In the genomic region with DNA sequence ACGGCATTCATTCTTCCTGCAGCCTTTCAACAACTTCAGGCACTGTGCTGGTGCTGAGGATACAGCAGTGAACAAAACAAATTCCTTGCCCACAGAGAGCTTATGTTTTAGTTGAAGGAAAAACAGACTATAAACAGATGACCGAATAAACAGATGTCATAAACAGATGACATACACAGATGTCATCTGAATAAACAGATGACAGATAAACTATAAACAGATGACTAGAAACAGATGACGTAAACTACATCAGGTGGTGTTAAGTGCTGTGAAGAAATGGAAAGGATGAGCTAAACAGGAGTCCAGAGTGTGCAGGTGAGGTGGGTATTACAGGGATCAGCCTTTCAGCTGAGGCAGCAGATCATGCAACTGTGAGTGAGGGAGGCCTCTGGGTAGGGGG, we compare ENCODE assay signal across 27 cellular contexts.
"Had no signal": no experiment of that assay in that cellular context is flagged by ENCODE, and none has a peak within 500 bp of the region (broad histone marks: within the 10 kb centered on the region; RNA-seq: fewer than 3 reads in every experiment).

No MANE protein-coding gene starts in this region.

- H3K9ac ChIP-seq: KMS-11 had no signal

- H3K4me1 ChIP-seq: ascending aorta, SJCRH30 had no signal

- DNase-seq: activated CD4-positive, alpha-beta T cell treated with anti-CD3 and anti-CD28 coated beads for 1 hour; activated CD4-positive, alpha-beta T cell treated with anti-CD3 and anti-CD28 coated beads, Interleukin-2, amount 10 ng/mL, durations not matched to agents 7 days and 5 days; activated CD4-positive, alpha-beta T cell treated with anti-CD3 and anti-CD28 coated beads, Interleukin-2, amount 50 U/mL, for 48 hours; activated CD4-positive, CD25-positive, alpha-beta regulatory T cell; activated CD8-positive, alpha-beta T cell treated with anti-CD3 and anti-CD28 coated beads, Interleukin-2, amount 10 ng/mL, durations not matched to agents 7 days and 5 days; activated gamma-delta T cell; activated naive CD4-positive, alpha-beta T cell treated with Interleukin-2 at 50 U/mL for 16 hours; activated naive CD8-positive, alpha-beta T cell treated with anti-CD3 and anti-CD28 coated beads, Interleukin-2, amount 10 ng/mL, durations not matched to agents 7 days and 5 days; activated T-cell treated with anti-CD3 and anti-CD28 coated beads, Interleukin-2, amount 50 U/mL, for 24 hours; amygdala; MM.1S; MV-4-11; NCI-H1092; NCI-H1436 treated with DMSO at 0.1 percent for 48 hours; NCI-H1694 treated with DMSO at 0.1 percent for 48 hours; NCI-H2029; NCI-H226; NCI-H524 treated with DMSO at 0.1 percent for 48 hours; SHP77; SJCRH30; SW 1271; T-helper 1 cell; T1000; WERI-Rb-1 had no signal

- H3K4me3 ChIP-seq: ascending aorta, cardiac muscle cell, SJCRH30 had no signal

- H3K36me3 ChIP-seq: ascending aorta, cardiac muscle cell, SJCRH30, WERI-Rb-1 had no signal

- H3K27me3 ChIP-seq: ascending aorta, cardiac muscle cell, SJCRH30 had no signal

- H3K27ac ChIP-seq: ascending aorta, cardiac muscle cell, KMS-11, SJCRH30, WERI-Rb-1 had no signal

- H3K4me2 ChIP-seq: KMS-11 had no signal

- H3K9me3 ChIP-seq: ascending aorta, SJCRH30 had no signal
